ENCODE assay signal across 8 cellular contexts in the genomic region with DNA sequence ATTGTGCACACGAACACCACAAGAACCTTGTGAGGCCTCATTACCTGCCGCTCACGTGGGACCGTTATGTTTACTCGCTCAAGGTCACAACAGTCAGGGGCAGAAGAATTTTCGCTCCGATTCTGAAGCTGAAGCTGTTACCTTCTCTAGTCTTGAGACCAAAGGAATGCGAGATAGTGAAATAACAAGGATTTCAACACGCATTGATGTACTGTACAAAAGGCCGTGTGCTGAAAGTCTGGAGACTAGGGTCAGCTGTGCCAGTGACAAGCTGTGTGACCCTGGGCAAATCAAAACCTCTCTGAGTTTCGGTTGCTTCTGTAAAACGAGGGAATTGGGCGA. TPM values are rescaled to one million over a fixed set of nuclear protein-coding genes. Genes with fewer than 3 reads are reported as not detected.
DNase-seq lines count a peak whose midpoint lies in the region; ATAC-seq and TF ChIP-seq lines count a peak whose summit lies in the region.

No MANE protein-coding gene starts in this region.

- H3K4me1 ChIP-seq in DND-41 (ENCODE audit: insufficient read depth, low read length) (peaks cover 37% of the 10 kb centered on the region), ascending aorta (peaks cover 0 to 9% of the 10 kb centered on the region in 2 donors)

- H3K36me3 ChIP-seq in DND-41 (ENCODE audit: insufficient read depth, low read length) (peaks cover 6% of the 10 kb centered on the region), ascending aorta (no peaks in the 10 kb centered on the region)

- no peaks in the 10 kb centered on the region for H4K20me1 ChIP-seq in DND-41 (ENCODE audit: insufficient read depth, low read length)

- H3K27me3 ChIP-seq in DND-41 (ENCODE audit: insufficient read depth, low read length, poor library complexity) (no peaks in the 10 kb centered on the region), ascending aorta (no peaks in the 10 kb centered on the region)

- H3K79me2 ChIP-seq in DND-41 (ENCODE audit: insufficient read depth, low read length) = peaks cover 62% of the 10 kb centered on the region

- peak overlapping the region; percentile 65 for H2AFZ ChIP-seq in DND-41 (ENCODE audit: low read depth, low read length)

- ATAC-seq in DND-41 (ENCODE audit: insufficient read depth, low read depth) (no peak; the same call in 2 of the 3 replicates), HG02588 (IDR thresholded peaks at IDR 0.05; ENCODE audit: unreplicated experiment) (peak; percentile 14), left colon (peak; percentile 23)

- peak overlapping the region; percentile 94 for H3K27ac ChIP-seq in DND-41 (ENCODE audit: low read length)
- H3K27ac ChIP-seq in ascending aorta = peak overlapping the region; percentile 96 to 97

- peak overlapping the region; percentile 70 for H3K4me2 ChIP-seq in DND-41 (ENCODE audit: insufficient read depth, low read length)

- TF ChIP-seq CTCF in DND-41 (IDR thresholded peaks at IDR 0.05; ENCODE audit: borderline replicate concordance, extremely low read depth, low read length, poor library complexity, severe bottlenecking) (peak; percentile 1), ascending aorta (IDR thresholded peaks at IDR 0.05) (no peak)

- H3K4me3 ChIP-seq in DND-41 (ENCODE audit: low read depth in 1 of 2, low read length in 2 of 2) (peak overlapping the region; percentile 27 to 63; a peak in 3 of 4 replicates), ascending aorta (peak overlapping the region; percentile 70 to 79)

- H3K9me3 ChIP-seq in DND-41 (ENCODE audit: insufficient read depth, low read length, severe bottlenecking) = peaks cover 6% of the 10 kb centered on the region
- H3K9me3 ChIP-seq in ascending aorta = no peaks in the 10 kb centered on the region

- peak overlapping the region; percentile 71 for H3K9ac ChIP-seq in DND-41 (ENCODE audit: low read depth, low read length)

- intact Hi-C loops in ascending aorta (cut with DNase I) = loop anchor here (1.0 to 10.0 kb wide), 4 partner anchors 115 to 1141 kb away; partner anchors contain the start of genes NAB1, NABP1, ORMDL1 and PMS1
- intact Hi-C loops in left colon (cut with DNase I, micrococcal nuclease) = no loop called here

- DNase-seq in DND-41 = no peak
- peak; percentile 53 for DNase-seq in RPMI8226
- DNase-seq in ascending aorta (ENCODE audit: low spot score in 2 of 2) = no peak
- DNase-seq in left colon = peak; percentile 51 to 54
- peak; percentile 23 to 29 for DNase-seq in stimulated activated CD8-positive, alpha-beta memory T cell treated with anti-CD3 and anti-CD28 coated beads, Interleukin-15, amount 100 ng/mL, for 48 hours (ENCODE audit: low read depth in 2 of 2)
- no peak for DNase-seq in GF-D8 (lab: John Stamatoyannopoulos, UW)
- DNase-seq in cortex of kidney (lab: John Stamatoyannopoulos, UW) = no peak

RNA-seq across cellular contexts. Expression of gene NEMP2, which starts 0.6 kb away (rescaled TPM):
- total RNA-seq in ascending aorta = 0.43 TPM
- total RNA-seq in left colon = 1 to 10 TPM; 2.6 to 3.1 TPM

Comparison
In these comparisons a context has a peak if more than half of its experiments do, and no peak if none do; other contexts are left out.
1. DNase-seq: peak in RPMI8226 (single experiment), left colon (2 of 2) and stimulated activated CD8-positive, alpha-beta memory T cell treated with anti-CD3 and anti-CD28 coated beads, Interleukin-15, amount 100 ng/mL, for 48 hours (2 of 2); none in DND-41 (single experiment), ascending aorta (0 of 2), GF-D8 (single experiment) and cortex of kidney (single experiment).